ENCODE assay signal across 25 cellular contexts in genomic region chr1:84762664-84763063, GRCh38.
"Had no signal": no experiment of that assay in that cellular context is flagged by ENCODE, and none has a peak within 500 bp of the region (broad histone marks: within the 10 kb centered on the region; RNA-seq: fewer than 3 reads in every experiment).

No MANE protein-coding gene starts in this region.

- H3K4me1 Mint-ChIP-seq: nephron had no signal

- H3K27ac ChIP-seq: heart right ventricle, hepatocyte, lower lobe of right lung, parathyroid adenoma, right atrium auricular region, skin epidermis, spleen, thyroid gland, transverse colon, upper lobe of left lung, vagina had no signal

- H3K4me3 Mint-ChIP-seq: naive thymus-derived CD8-positive, alpha-beta T cell; nephron; neural crest cell; stimulated activated effector memory CD8-positive, alpha-beta T cell treated with anti-CD3 and anti-CD28 coated beads, Interleukin-12 subunit alpha, Interleukin-12 subunit beta, amount 100 ng/mL, for 72 hours; stimulated activated naive CD8-positive, alpha-beta T cell treated with anti-CD3 and anti-CD28 coated beads, Interleukin-15, Interleukin-2, amounts not matched to agents 100 ng/mL and 50 ng/mL, for 24 hours had no signal

- H3K36me3 Mint-ChIP-seq: naive thymus-derived CD8-positive, alpha-beta T cell; stimulated activated effector memory CD8-positive, alpha-beta T cell treated with anti-CD3 and anti-CD28 coated beads, Interleukin-12 subunit alpha, Interleukin-12 subunit beta, amount 100 ng/mL, for 72 hours had no signal

- H3K27me3 ChIP-seq: hepatocyte, right atrium auricular region, thyroid gland, transverse colon, upper lobe of left lung, vagina had no signal

- H3K4me3 ChIP-seq: heart right ventricle, hepatocyte, lower lobe of right lung, right atrium auricular region, skin epidermis, spleen, thyroid gland, transverse colon, upper lobe of left lung, vagina had no signal

- H3K9me3 ChIP-seq: heart right ventricle, lower lobe of right lung, right atrium auricular region, spleen, thyroid gland, transverse colon, upper lobe of left lung, vagina had no signal

- H3K36me3 ChIP-seq: heart right ventricle, lower lobe of right lung, right atrium auricular region, spleen, thyroid gland, transverse colon, upper lobe of left lung, vagina had no signal

- DNase-seq: heart right ventricle; islet precursor cell; lower lobe of right lung; mammary epithelial cell; mesenchymal stem cell; naive thymus-derived CD8-positive, alpha-beta T cell; nucleus accumbens; spleen; stimulated activated CD4-positive, alpha-beta T cell treated with anti-CD3 and anti-CD28 coated beads, Interleukin-4, amount 100 ng/mL, for 24 hours; stimulated activated naive CD4-positive, alpha-beta T cell; substantia nigra; thyroid gland; transverse colon; upper lobe of left lung had no signal

- ATAC-seq: lower lobe of right lung; naive thymus-derived CD8-positive, alpha-beta T cell; sciatic nerve; stimulated activated effector memory CD8-positive, alpha-beta T cell treated with anti-CD3 and anti-CD28 coated beads, Interleukin-12 subunit alpha, Interleukin-12 subunit beta, amount 100 ng/mL, for 72 hours had no signal

- H3K4me1 ChIP-seq: lower lobe of right lung, parathyroid adenoma, thyroid gland had no signal

- H3K9me3 Mint-ChIP-seq: naive thymus-derived CD8-positive, alpha-beta T cell; neural crest cell; stimulated activated effector memory CD8-positive, alpha-beta T cell treated with anti-CD3 and anti-CD28 coated beads, Interleukin-12 subunit alpha, Interleukin-12 subunit beta, amount 100 ng/mL, for 72 hours; stimulated activated naive CD8-positive, alpha-beta T cell treated with anti-CD3 and anti-CD28 coated beads, Interleukin-15, Interleukin-2, amounts not matched to agents 100 ng/mL and 50 ng/mL, for 24 hours had no signal

- H3K27ac Mint-ChIP-seq: naive thymus-derived CD8-positive, alpha-beta T cell; nephron; progenitor cell of endocrine pancreas; stimulated activated effector memory CD8-positive, alpha-beta T cell treated with anti-CD3 and anti-CD28 coated beads, Interleukin-12 subunit alpha, Interleukin-12 subunit beta, amount 100 ng/mL, for 72 hours; stimulated activated naive CD8-positive, alpha-beta T cell treated with anti-CD3 and anti-CD28 coated beads, Interleukin-15, Interleukin-2, amounts not matched to agents 100 ng/mL and 50 ng/mL, for 24 hours had no signal
